In the genomic region with DNA sequence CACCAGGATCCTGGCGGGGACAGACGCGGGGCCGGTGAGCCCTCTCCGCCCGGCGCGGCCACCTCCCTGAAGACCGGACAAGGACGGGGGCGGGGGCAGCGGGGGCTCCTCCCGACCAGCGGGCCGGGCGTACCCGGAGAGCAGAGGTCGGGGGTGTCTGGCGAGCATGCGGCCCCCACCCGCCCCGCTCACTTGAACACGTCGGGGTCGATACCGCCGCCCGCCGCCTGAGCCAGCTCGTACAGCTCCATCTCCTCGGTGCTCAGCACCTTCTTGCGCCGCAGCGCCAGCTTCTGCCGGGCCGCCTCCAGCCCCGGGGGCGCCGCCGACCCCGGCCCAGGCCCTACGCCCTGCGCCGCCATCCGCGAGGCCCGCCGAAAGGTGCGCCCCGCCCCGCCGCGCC, we compare ENCODE assay signal across 8 cellular contexts. TPM values are rescaled to one million over a fixed set of nuclear protein-coding genes. Genes with fewer than 3 reads are reported as not detected.
DNase-seq lines count a peak whose midpoint lies in the region; ATAC-seq and TF ChIP-seq lines count a peak whose summit lies in the region.
"Not testable (repeated sequence)": the region's sequence is repeated elsewhere in the genome, so short reads cannot be mapped to it uniquely, and the experiment has no call there.

A gene with protein sequence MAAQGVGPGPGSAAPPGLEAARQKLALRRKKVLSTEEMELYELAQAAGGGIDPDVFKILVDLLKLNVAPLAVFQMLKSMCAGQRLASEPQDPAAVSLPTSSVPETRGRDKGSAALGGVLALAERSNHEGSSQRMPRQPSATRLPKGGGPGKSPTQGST (minus strand): TSS at position 383 of the 403 bp plus-strand sequence. CDS start 21 bp downstream, at position 362.

- not testable (repeated sequence) for H3K36me3 ChIP-seq in left ventricle myocardium inferior; neural cell (ENCODE audit: insufficient read depth, low read length); thymus (ENCODE audit: control insufficient read depth, insufficient read depth)

- H3K4me2 ChIP-seq in neural cell (ENCODE audit: low read length), result peak within 1 kb of the TSS; percentile 25

- peak within 1 kb of the TSS; percentile 83 for H3K4me3 ChIP-seq in left ventricle myocardium inferior
- H3K4me3 ChIP-seq in neural cell (ENCODE audit: low read length), result peak within 1 kb of the TSS; percentile 92
- peak within 1 kb of the TSS; percentile 83 for H3K4me3 ChIP-seq in thymus (ENCODE audit: low read length)

- not testable (repeated sequence) for H3K9me3 ChIP-seq in left ventricle myocardium inferior (replicated peaks); neural cell (ENCODE audit: low read length); thymus (ENCODE audit: control insufficient read depth)

- H3K27ac ChIP-seq in caudate nucleus (ENCODE audit: low read depth, low read length), result peak within 1 kb of the TSS; percentile 79
- H3K27ac ChIP-seq in left ventricle myocardium inferior (replicated peaks), result peak within 1 kb of the TSS; percentile 97
- peak within 1 kb of the TSS; percentile 89 for H3K27ac ChIP-seq in neural cell (ENCODE audit: low read length)
- peak within 1 kb of the TSS; percentile 92 for H3K27ac ChIP-seq in thymus (ENCODE audit: low read depth)

- not testable (repeated sequence) for H4K20me1 ChIP-seq in neural cell (ENCODE audit: insufficient read depth)

- intact Hi-C loops in T-helper 2 cell treated with Interferon-gamma antibody and Interleukin-4, amounts not matched to agents 100 ng/mL and 5 ng/mL, for 36 hours (cut with micrococcal nuclease), result loop anchor here (1.0 to 5.0 kb wide), 7 partner anchors 35 to 1310 kb away; a partner anchor contains a TSS
- intact Hi-C loops in left ventricle myocardium inferior (cut with micrococcal nuclease), result not testable (repeated sequence)

- not testable (repeated sequence) for TF ChIP-seq CTCF in GM10266 (IDR thresholded peaks at IDR 0.05; ENCODE audit: control insufficient read depth, insufficient read depth, low read depth, missing control alignments); left ventricle myocardium inferior (IDR thresholded peaks at IDR 0.05; ENCODE audit: borderline replicate concordance); neural cell (IDR thresholded peaks at IDR 0.05; ENCODE audit: poor library complexity, severe bottlenecking)

- peak within 1 kb of the TSS; percentile 85 for H2AFZ ChIP-seq in neural cell (ENCODE audit: low read depth, low read length)

- WGBS in thymus, result under 1% methylated on average over 52 of the region's 53 CpGs

- not testable (repeated sequence) for H3F3A ChIP-seq in neural cell (ENCODE audit: insufficient read depth, low read length, poor library complexity, severe bottlenecking)

- DNase-seq in GM10266 (ENCODE audit: extremely low spot score) (peak; percentile 44), caudate nucleus (lab: John Stamatoyannopoulos, UW) (peak in 5 of 61 donors; percentile 31 to 57 (median 37)), left ventricle myocardium inferior (peak; percentile 38)

- ATAC-seq in GM21737 (IDR thresholded peaks at IDR 0.05; ENCODE audit: unreplicated experiment) (peak; percentile 6), HG03460 (IDR thresholded peaks at IDR 0.05; ENCODE audit: unreplicated experiment) (peak; percentile 8)

- H3K4me1 ChIP-seq in left ventricle myocardium inferior, result peaks cover 74% of the 10 kb centered on the region
- H3K4me1 ChIP-seq in thymus (ENCODE audit: control insufficient read depth, insufficient read depth, low read length), result not testable (repeated sequence)

- H3K9ac ChIP-seq in neural cell (ENCODE audit: low read length), result peak within 1 kb of the TSS; percentile 87

- TF ChIP-seq RAD21 in neural cell (conservative IDR thresholded peaks at IDR 0.05), result not testable (repeated sequence)

- H3K79me2 ChIP-seq in neural cell (replicated peaks; ENCODE audit: insufficient read depth, low read length), result peaks cover 32% of the 10 kb centered on the region

- H3K27me3 ChIP-seq in left ventricle myocardium inferior (ENCODE audit: low read depth); neural cell (ENCODE audit: insufficient read depth, low read depth, low read length); thymus (ENCODE audit: control insufficient read depth, insufficient read depth): not testable (repeated sequence)

- not testable (repeated sequence) for H3K9me2 ChIP-seq in neural cell (ENCODE audit: insufficient read depth, low read length)

- not testable (repeated sequence) for TF ChIP-seq EP300 in neural cell (conservative IDR thresholded peaks at IDR 0.05; ENCODE audit: poor library complexity, severe bottlenecking)

RNA-seq across cellular contexts. Expression of the gene that starts here (rescaled TPM):
- total RNA-seq in T-helper 2 cell treated with Interferon-gamma antibody and Interleukin-4, amounts not matched to agents 100 ng/mL and 5 ng/mL, for 36 hours, result 130 and 143 TPM in 2 replicates
- total RNA-seq in left ventricle myocardium inferior, result 217 TPM
- 146 and 163 TPM in 2 replicates for polyA plus RNA-seq in neural cell
- polyA minus RNA-seq in neural cell, result 38.0 and 48.2 TPM in 2 replicates
- 111 TPM for polyA plus RNA-seq in thymus
